9 cellular contexts compared by ENCODE assay signal in the genomic region with DNA sequence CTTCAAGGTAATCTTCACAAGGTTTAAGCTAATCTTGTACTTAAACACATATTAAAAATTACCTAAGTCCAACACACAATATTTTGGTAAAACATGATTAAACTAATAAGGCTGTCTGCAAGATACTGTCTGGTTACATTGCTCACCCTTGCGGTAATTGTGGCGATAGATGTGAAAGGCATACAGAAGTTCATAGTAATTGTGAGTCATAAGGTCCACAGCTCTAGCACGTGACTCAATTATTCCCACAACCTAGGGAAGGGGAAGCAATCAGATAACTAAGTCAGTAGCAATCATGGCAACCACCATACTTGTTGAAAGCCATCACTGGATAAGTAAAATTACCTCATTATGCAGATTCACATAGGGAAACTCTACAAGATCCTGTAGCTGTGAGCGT. TPM values are rescaled to one million over a fixed set of nuclear protein-coding genes. Genes with fewer than 3 reads are reported as not detected.
A peak's percentile ranks its signal among the peaks of the same experiment; 100 is the strongest.
DNase-seq lines count a peak whose midpoint lies in the region; ATAC-seq and TF ChIP-seq lines count a peak whose summit lies in the region.
"Had no signal": no experiment of that assay in that cellular context is flagged by ENCODE, and none has a peak within 500 bp of the region (broad histone marks: within the 10 kb centered on the region; RNA-seq: fewer than 3 reads in every experiment).

No MANE protein-coding gene starts in this region.

- no peak overlapping the region for H3K27ac ChIP-seq in gastroesophageal sphincter

- 81 to 100% methylated on average over 3 to 4 of the region's 4 CpGs for WGBS in gastroesophageal sphincter (ENCODE audit: low coverage in 1 of 2), 2 donors

- no peak for TF ChIP-seq CTCF in gastroesophageal sphincter (IDR thresholded peaks at IDR 0.05)

- peaks cover 6 to 94% of the 10 kb centered on the region in 2 donors for H3K36me3 ChIP-seq in gastroesophageal sphincter

- TF ChIP-seq POLR2A in gastroesophageal sphincter (IDR thresholded peaks at IDR 0.05): no peak

- ATAC-seq in Right ventricle myocardium superior (ENCODE audit: poor library complexity) (no peak), gastroesophageal sphincter (no peak)

- peak; percentile 44 for DNase-seq in stimulated activated naive CD4-positive, alpha-beta T cell treated with Interleukin-2 at 50 U/mL for 16 hours (lab: John Stamatoyannopoulos, UW)
- DNase-seq in stimulated activated naive CD4-positive, alpha-beta T cell (lab: John Stamatoyannopoulos, UW): no peak
- peak; percentile 43 to 51 for DNase-seq in activated T-cell treated with anti-CD3 and anti-CD28 coated beads, Interleukin-2, amount 50 U/mL, for 48 hours
- DNase-seq in kidney tubule cell (ENCODE audit: low spot score): peak; percentile 77
- no peak for DNase-seq in Right ventricle myocardium superior
- no peak for DNase-seq in anterior cingulate cortex (lab: John Stamatoyannopoulos, UW)
- no peak for DNase-seq in NCI-H1092 treated with DMSO at 0.1 percent for 48 hours (lab: John Stamatoyannopoulos, UW)
- DNase-seq: Calu3 had no signal

- TF ChIP-seq EP300 in gastroesophageal sphincter (IDR thresholded peaks at IDR 0.05): no peak

- H3K27me3 ChIP-seq in gastroesophageal sphincter: no peaks in the 10 kb centered on the region

- H3K9me3 ChIP-seq in gastroesophageal sphincter: no peaks in the 10 kb centered on the region

- intact Hi-C loops in Right ventricle myocardium superior (cut with DNase I): no loop called here

- H3K4me3 ChIP-seq in gastroesophageal sphincter: no peak overlapping the region

- H3K4me1 ChIP-seq in gastroesophageal sphincter: peaks cover 0 to 9% (median 0%) of the 10 kb centered on the region in 3 donors

RNA-seq across cellular contexts. Expression of a gene that starts 30.5 kb away (rescaled TPM):
- total RNA-seq in Right ventricle myocardium superior: 41.0 TPM
- total RNA-seq in gastroesophageal sphincter: 100 to 1,000 TPM in 2 of 4 donors, 10 to 100 TPM in 2; 44.0 to 111 (median 85.9) TPM

RNA-seq across cellular contexts. Expression of a gene that starts 50.5 kb away (rescaled TPM):
- total RNA-seq in Right ventricle myocardium superior (14.5 TPM), gastroesophageal sphincter (10 to 100 TPM; 15.7 to 34.2 (median 22.9) TPM)

Comparison
In these comparisons a context has a peak if more than half of its experiments do, and no peak if none do; other contexts are left out.
1. DNase-seq: peak in stimulated activated naive CD4-positive, alpha-beta T cell treated with Interleukin-2 at 50 U/mL for 16 hours (single experiment), activated T-cell treated with anti-CD3 and anti-CD28 coated beads, Interleukin-2, amount 50 U/mL, for 48 hours (2 of 2) and kidney tubule cell (single experiment); none in stimulated activated naive CD4-positive, alpha-beta T cell (0 of 6), Right ventricle myocardium superior (single experiment), anterior cingulate cortex (0 of 58) and NCI-H1092 treated with DMSO at 0.1 percent for 48 hours (single experiment).